Comparison of ENCODE assay signal across 20 cellular contexts in genomic region chr19:27657271-27658051, GRCh38.
DNase-seq lines count a peak whose midpoint lies in the region; TF ChIP-seq lines count a peak whose summit lies in the region.
"Had no signal": no experiment of that assay in that cellular context is flagged by ENCODE, and none has a peak within 500 bp of the region (broad histone marks: within the 10 kb centered on the region; RNA-seq: fewer than 3 reads in every experiment).

No MANE protein-coding gene starts in this region.

- H4K20me1 ChIP-seq in hepatocyte (ENCODE audit: insufficient read depth, poor library complexity, severe bottlenecking): no peaks in the 10 kb centered on the region
- H4K20me1 ChIP-seq: BLaER1 treated with 17β-estradiol and CSF1 and Interleukin-3, amounts not matched to agents 10 nM and 100 nM had no signal

- H3K79me2 ChIP-seq in hepatocyte: no peaks in the 10 kb centered on the region

- no peak for TF ChIP-seq EP300 in stomach (IDR thresholded peaks at IDR 0.05)

- no peaks in the 10 kb centered on the region for H3K9me2 ChIP-seq in hepatocyte (replicated peaks; ENCODE audit: insufficient read depth)

- H3K4me2 ChIP-seq in hepatocyte: no peak overlapping the region
- H3K4me2 ChIP-seq: A549; BLaER1 treated with 17β-estradiol and CSF1 and Interleukin-3, amounts not matched to agents 10 nM and 100 nM had no signal

- no peak for TF ChIP-seq POLR2A in stomach (IDR thresholded peaks at IDR 0.05)

- H3K27me3 ChIP-seq in SJCRH30: no peaks in the 10 kb centered on the region
- H3K27me3 ChIP-seq in endodermal cell (ENCODE audit: control insufficient read depth, insufficient read depth, low read length, poor library complexity, severe bottlenecking): no peaks in the 10 kb centered on the region
- no peaks in the 10 kb centered on the region for H3K27me3 ChIP-seq in stomach
- no peaks in the 10 kb centered on the region for H3K27me3 ChIP-seq in hepatocyte
- H3K27me3 ChIP-seq: BLaER1 treated with 17β-estradiol and CSF1 and Interleukin-3, amounts not matched to agents 10 nM and 100 nM had no signal

- DNase-seq in SJCRH30 (peak; percentile 95 to 98), endodermal cell (peak; percentile 10), myocyte (ENCODE audit: low read depth) (peak; percentile 79), stomach (peak; percentile 7), NOMO-1 treated with DMSO at 0.1 percent for 48 hours (lab: John Stamatoyannopoulos, UW; ENCODE audit: unreplicated experiment) (no peak), NCI-H2081 treated with DMSO at 0.1 percent for 48 hours (lab: John Stamatoyannopoulos, UW) (no peak), hepatocyte (ENCODE audit: low spot score) (no peak), activated gamma-delta T cell (lab: John Stamatoyannopoulos, UW) (no peak)
- DNase-seq: AML-193; CD4-positive, alpha-beta T cell; NCI-H1092; NCI-H1436; NCI-H187; NCI-H2171 treated with DMSO at 0.1 percent for 48 hours; NCI-H345; NCI-H524; NCI-H748 treated with DMSO at 0.1 percent for 48 hours; PC-3 had no signal

- H3K27ac ChIP-seq in SJCRH30: peak overlapping the region; percentile 93
- H3K27ac ChIP-seq in endodermal cell (ENCODE audit: low read depth, low read length): no peak overlapping the region
- H3K27ac ChIP-seq in stomach: no peak overlapping the region
- no peak overlapping the region for H3K27ac ChIP-seq in hepatocyte
- H3K27ac ChIP-seq: A549; BLaER1 treated with 17β-estradiol and CSF1 and Interleukin-3, amounts not matched to agents 10 nM and 100 nM had no signal

- peaks cover 19% of the 10 kb centered on the region for H3K9me3 ChIP-seq in SJCRH30 (replicated peaks)
- H3K9me3 ChIP-seq in endodermal cell (ENCODE audit: control insufficient read depth, low read length): peaks cover 76% of the 10 kb centered on the region
- peaks cover 16 to 93% (median 62%) of the 10 kb centered on the region in 4 donors for H3K9me3 ChIP-seq in stomach
- H3K9me3 ChIP-seq in hepatocyte (ENCODE audit: low read depth): no peaks in the 10 kb centered on the region

- no peaks in the 10 kb centered on the region for H3K4me1 Mint-ChIP-seq in endodermal cell

- no peak overlapping the region for H3K9ac ChIP-seq in endodermal cell (ENCODE audit: extremely low read depth, low read length, poor library complexity, severe bottlenecking)
- H3K9ac ChIP-seq: BLaER1 treated with 17β-estradiol and CSF1 and Interleukin-3, amounts not matched to agents 10 nM and 100 nM had no signal

- TF ChIP-seq CTCF in endodermal cell (conservative IDR thresholded peaks at IDR 0.05) (no peak), stomach (IDR thresholded peaks at IDR 0.05) (no peak), hepatocyte (IDR thresholded peaks at IDR 0.05; ENCODE audit: poor library complexity) (no peak)

- H3K9me3 Mint-ChIP-seq in endodermal cell: peaks cover 95% of the 10 kb centered on the region

- intact Hi-C loops in stomach (cut with DNase I; ENCODE audit: low total_unique reads): no loop called here

- no peak overlapping the region for H2AFZ ChIP-seq in hepatocyte

- H3K36me3 Mint-ChIP-seq in endodermal cell (ENCODE audit: low read depth): no peaks in the 10 kb centered on the region

- H3K36me3 ChIP-seq in SJCRH30: no peaks in the 10 kb centered on the region
- no peaks in the 10 kb centered on the region for H3K36me3 ChIP-seq in endodermal cell (ENCODE audit: control insufficient read depth, insufficient read depth, low read length)
- H3K36me3 ChIP-seq in stomach: no peaks in the 10 kb centered on the region
- H3K36me3 ChIP-seq in hepatocyte (replicated peaks; ENCODE audit: insufficient read depth, low read depth): no peaks in the 10 kb centered on the region
- H3K36me3 ChIP-seq: BLaER1 treated with 17β-estradiol and CSF1 and Interleukin-3, amounts not matched to agents 10 nM and 100 nM had no signal

- WGBS in endodermal cell (ENCODE audit: insufficient coverage in 1 of 2, insufficient read length in 1 of 2), 2 experiments: 84 to 86% methylated on average over 8 to 10 of the region's 10 CpGs
- 80 to 86% (median 84%) methylated on average over 10 of the region's 10 CpGs for WGBS in stomach, 5 donors
- 84% methylated on average over 10 of the region's 10 CpGs for WGBS in hepatocyte (ENCODE audit: low lambda C conversion rate, missing lambda C conversion rate)

- H3K4me3 ChIP-seq in SJCRH30 (no peak overlapping the region), endodermal cell (ENCODE audit: low read length) (no peak overlapping the region), stomach (no peak overlapping the region), hepatocyte (no peak overlapping the region)
- H3K4me3 ChIP-seq: A549; BLaER1 treated with 17β-estradiol and CSF1 and Interleukin-3, amounts not matched to agents 10 nM and 100 nM had no signal

- H3K27me3 Mint-ChIP-seq in endodermal cell (ENCODE audit: insufficient read depth): no peaks in the 10 kb centered on the region
- H3K27me3 Mint-ChIP-seq: CD4-positive, alpha-beta T cell had no signal

- H3K4me3 Mint-ChIP-seq in endodermal cell: no peak overlapping the region
- H3K4me3 Mint-ChIP-seq: CD4-positive, alpha-beta T cell had no signal

- peaks cover 52% of the 10 kb centered on the region for H3K4me1 ChIP-seq in SJCRH30
- H3K4me1 ChIP-seq in endodermal cell (ENCODE audit: control insufficient read depth, insufficient read depth, low read length): no peaks in the 10 kb centered on the region
- no peaks in the 10 kb centered on the region for H3K4me1 ChIP-seq in stomach
- no peaks in the 10 kb centered on the region for H3K4me1 ChIP-seq in hepatocyte (ENCODE audit: insufficient read depth)
- H3K4me1 ChIP-seq: A549; BLaER1 treated with 17β-estradiol and CSF1 and Interleukin-3, amounts not matched to agents 10 nM and 100 nM had no signal

- no peak overlapping the region for H3K27ac Mint-ChIP-seq in endodermal cell
- H3K27ac Mint-ChIP-seq: CD4-positive, alpha-beta T cell had no signal

Comparison
In these comparisons a context has a peak if more than half of its experiments do, and no peak if none do; other contexts are left out.
1. DNase-seq: peak in SJCRH30 (2 of 2), endodermal cell (single experiment), myocyte (single experiment) and stomach (single experiment); none in NOMO-1 treated with DMSO at 0.1 percent for 48 hours (single experiment), NCI-H2081 treated with DMSO at 0.1 percent for 48 hours (single experiment), hepatocyte (single experiment) and activated gamma-delta T cell (single experiment).